Comparison of ENCODE assay signal across 29 cellular contexts in the genomic region with DNA sequence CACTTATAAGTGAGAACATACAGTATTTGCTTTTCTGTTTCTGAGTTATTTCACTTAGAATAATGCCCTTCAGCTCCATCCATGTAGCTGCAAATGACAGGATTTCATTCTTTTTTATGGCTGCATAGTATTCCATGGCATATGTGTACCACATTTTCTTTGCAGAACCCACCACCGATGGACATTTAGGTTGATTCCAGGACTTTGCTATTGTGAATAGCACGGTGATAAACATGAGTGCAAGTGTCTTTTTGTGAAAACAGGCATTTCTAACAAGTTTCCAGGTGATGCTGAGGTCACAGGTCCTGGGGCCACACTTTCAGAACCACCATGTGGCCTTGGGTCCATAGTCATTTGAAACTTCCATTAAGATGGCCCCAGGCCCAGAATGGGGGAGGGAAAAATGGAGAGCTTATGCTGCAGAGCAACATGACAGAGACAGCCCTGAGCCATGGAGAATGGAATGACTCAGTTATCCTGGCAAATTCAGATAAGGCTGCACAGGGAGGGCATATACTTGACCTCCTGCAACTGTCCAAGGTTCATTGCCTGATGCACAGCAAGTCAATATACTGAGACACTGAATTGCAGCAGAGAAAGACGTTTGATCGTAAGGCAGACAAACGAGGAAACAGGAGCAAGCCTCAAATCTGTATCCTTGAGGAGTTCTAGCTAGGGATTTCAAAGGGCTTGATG.
"Had no signal": no experiment of that assay in that cellular context is flagged by ENCODE, and none has a peak within 500 bp of the region (broad histone marks: within the 10 kb centered on the region; RNA-seq: fewer than 3 reads in every experiment).

No MANE protein-coding gene starts in this region.

- H3K36me3 ChIP-seq: ascending aorta, MG63, SJSA1 had no signal

- H3K36me3 Mint-ChIP-seq: activated CD8-positive, alpha-beta memory T cell treated with anti-CD3 and anti-CD28 coated beads, Interleukin-2, amount 10 ng/mL, durations not matched to agents 7 days and 5 days had no signal

- H3K4me3 Mint-ChIP-seq: activated B cell treated with CpG ODN at 0.5 μM for 24 hours; activated CD4-positive, alpha-beta T cell treated with anti-CD3 and anti-CD28 coated beads, Interleukin-2, amount 10 ng/mL, durations not matched to agents 24 days and 14 days; activated CD8-positive, alpha-beta memory T cell treated with anti-CD3 and anti-CD28 coated beads, Interleukin-2, amount 10 ng/mL, durations not matched to agents 7 days and 5 days; activated naive CD8-positive, alpha-beta T cell treated with anti-CD3 and anti-CD28 coated beads, Interleukin-2, amount 50 U/mL, for 24 hours; activated T-cell treated with anti-CD3 and anti-CD28 coated beads, Interleukin-2, amount 50 U/mL, for 24 hours; activated T-helper 1 cell treated with anti-CD3 and anti-CD28 coated beads, Interleukin-12 subunit alpha, Interleukin-12 subunit beta, Interleukin-2, Interleukin-4 antibody, amounts not matched to agents 30 ng/mL and 10 ng/mL and 1 ng/mL, durations not matched to agents 14 hours and 24 hours and 36 hours; T-helper 1 cell treated with Interleukin-12 subunit alpha and Interleukin-12 subunit beta and Interleukin-4 antibody, amounts not matched to agents 30 μg/mL and 1 μg/mL, for 36 hours had no signal

- H3K27me3 Mint-ChIP-seq: activated B cell treated with CpG ODN at 0.5 μM for 24 hours; activated CD4-positive, alpha-beta T cell treated with anti-CD3 and anti-CD28 coated beads, Interleukin-2, amount 10 ng/mL, durations not matched to agents 24 days and 14 days; activated CD8-positive, alpha-beta memory T cell treated with anti-CD3 and anti-CD28 coated beads, Interleukin-2, amount 10 ng/mL, durations not matched to agents 7 days and 5 days; activated naive CD8-positive, alpha-beta T cell treated with anti-CD3 and anti-CD28 coated beads, Interleukin-2, amount 50 U/mL, for 24 hours had no signal

- H3K27ac Mint-ChIP-seq: activated B cell treated with CpG ODN at 0.5 μM for 24 hours; activated CD4-positive, alpha-beta T cell treated with anti-CD3 and anti-CD28 coated beads, Interleukin-2, amount 10 ng/mL, durations not matched to agents 24 days and 14 days; activated CD8-positive, alpha-beta memory T cell treated with anti-CD3 and anti-CD28 coated beads, Interleukin-2, amount 10 ng/mL, durations not matched to agents 7 days and 5 days; activated naive CD4-positive, alpha-beta T cell treated with anti-CD3 and anti-CD28 coated beads, Interleukin-2, amount 50 U/mL, for 72 hours; activated naive CD8-positive, alpha-beta T cell treated with anti-CD3 and anti-CD28 coated beads, Interleukin-2, amount 50 U/mL, for 24 hours; activated T-cell treated with anti-CD3 and anti-CD28 coated beads, Interleukin-2, amount 50 U/mL, for 24 hours; activated T-helper 1 cell treated with anti-CD3 and anti-CD28 coated beads, Interleukin-12 subunit alpha, Interleukin-12 subunit beta, Interleukin-2, Interleukin-4 antibody, amounts not matched to agents 30 ng/mL and 10 ng/mL and 1 ng/mL, durations not matched to agents 14 hours and 24 hours and 36 hours; T-helper 1 cell treated with Interleukin-12 subunit alpha and Interleukin-12 subunit beta and Interleukin-4 antibody, amounts not matched to agents 30 μg/mL and 1 μg/mL, for 36 hours had no signal

- H3K9me3 ChIP-seq: MG63, SJSA1 had no signal

- H3K4me3 ChIP-seq: ascending aorta, body of pancreas, MG63, SJSA1 had no signal

- H3K4me1 ChIP-seq: ascending aorta, body of pancreas, SJSA1 had no signal

- H3K4me1 Mint-ChIP-seq: activated B cell treated with CpG ODN at 0.5 μM for 24 hours; activated CD4-positive, alpha-beta T cell treated with anti-CD3 and anti-CD28 coated beads, Interleukin-2, amount 10 ng/mL, durations not matched to agents 24 days and 14 days; activated CD8-positive, alpha-beta memory T cell treated with anti-CD3 and anti-CD28 coated beads, Interleukin-2, amount 10 ng/mL, durations not matched to agents 7 days and 5 days; activated naive CD8-positive, alpha-beta T cell treated with anti-CD3 and anti-CD28 coated beads, Interleukin-2, amount 50 U/mL, for 24 hours had no signal

- FAIRE-seq: bronchial epithelial cell, RCC 7860 had no signal

- H3K27me3 ChIP-seq: ascending aorta, body of pancreas, MG63, SJSA1 had no signal

- DNase-seq: activated B cell treated with CpG ODN at 0.5 μM for 24 hours; activated CD4-positive, alpha-beta T cell treated with anti-CD3 and anti-CD28 coated beads for 1 hour; activated CD4-positive, alpha-beta T cell treated with anti-CD3 and anti-CD28 coated beads, Interleukin-2, amount 10 ng/mL, durations not matched to agents 24 days and 14 days; activated CD4-positive, alpha-beta T cell treated with anti-CD3 and anti-CD28 coated beads, Interleukin-2, amount 50 U/mL, for 48 hours; activated CD8-positive, alpha-beta memory T cell treated with anti-CD3 and anti-CD28 coated beads, Interleukin-2, amount 10 ng/mL, durations not matched to agents 7 days and 5 days; activated effector memory CD4-positive, alpha-beta T cell treated with Interleukin-2 at 50 U/mL for 16 hours; activated naive CD4-positive, alpha-beta T cell treated with Interleukin-2 at 50 U/mL for 16 hours; activated naive CD8-positive, alpha-beta T cell treated with anti-CD3 and anti-CD28 coated beads, Interleukin-2, amount 50 U/mL, for 24 hours; activated T-cell treated with anti-CD3 and anti-CD28 coated beads, Interleukin-2, amount 50 U/mL, for 24 hours; amniotic stem cell; body of pancreas; central memory CD4-positive, alpha-beta T cell; MG63; MV-4-11; NCI-H1092 treated with DMSO at 0.1 percent for 48 hours; NCI-H1436 treated with DMSO at 0.1 percent for 48 hours; NCI-H187; NCI-H2081; NCI-H510A treated with DMSO at 0.1 percent for 48 hours; NCI-H69; PC-3; SHP77 had no signal

- H3K27ac ChIP-seq: ascending aorta, body of pancreas, SJSA1 had no signal
